Comparison of ENCODE assay signal across 15 cellular contexts in the genomic region with DNA sequence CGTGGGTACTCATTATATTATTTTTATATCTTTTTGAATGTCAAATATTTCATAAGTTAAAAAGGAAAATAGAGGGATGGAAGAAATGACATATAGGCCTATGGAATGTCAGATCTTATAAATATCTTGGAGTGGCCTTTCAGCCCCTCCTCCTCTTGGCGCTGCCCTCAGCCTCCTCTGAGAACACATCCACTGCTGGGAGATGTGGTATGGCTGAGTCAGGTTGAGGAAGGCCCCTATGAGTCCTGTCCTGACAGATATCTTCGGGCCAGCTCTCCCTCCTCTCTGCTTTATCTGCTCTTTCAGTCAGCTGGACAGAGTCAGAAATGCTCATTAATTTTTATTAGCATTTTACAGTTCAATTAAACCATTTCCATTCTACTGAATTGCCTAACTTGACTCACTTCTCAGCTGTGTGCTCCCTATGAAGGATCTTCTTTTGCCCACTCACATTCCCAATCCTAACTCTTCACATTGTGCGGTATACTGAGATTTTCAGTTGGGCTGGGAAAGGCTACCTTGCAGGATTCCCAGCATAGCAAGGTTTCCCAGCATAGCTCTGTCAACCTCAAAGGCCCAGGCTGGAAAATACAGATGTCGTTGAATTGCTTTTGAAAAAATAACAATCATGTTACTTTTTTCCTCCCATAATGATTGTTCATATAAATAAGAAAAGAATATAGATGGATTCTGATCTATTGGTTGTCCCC.
DNase-seq lines count a peak whose midpoint lies in the region; ATAC-seq and TF ChIP-seq lines count a peak whose summit lies in the region.
"Had no signal": no experiment of that assay in that cellular context is flagged by ENCODE, and none has a peak within 500 bp of the region (broad histone marks: within the 10 kb centered on the region; RNA-seq: fewer than 3 reads in every experiment).

No MANE protein-coding gene starts in this region.

- ATAC-seq in HG03520 (IDR thresholded peaks at IDR 0.05; ENCODE audit: unreplicated experiment), result no peak
- ATAC-seq: activated naive CD4-positive, alpha-beta T cell treated with anti-CD3 and anti-CD28 coated beads, Interleukin-2, amount 50 U/mL, for 72 hours had no signal

- H3K36me3 ChIP-seq in mesodermal cell (ENCODE audit: control insufficient read depth, insufficient read depth, low read length), result peaks cover 36% of the 10 kb centered on the region

- peaks cover 4% of the 10 kb centered on the region for H3K36me3 Mint-ChIP-seq in chondrocyte (ENCODE audit: low read depth)

- no peak overlapping the region for H3K4me3 ChIP-seq in mesodermal cell (ENCODE audit: extremely low read depth, insufficient read depth, low read length, poor library complexity, severe bottlenecking)

- H3K27ac ChIP-seq in mesodermal cell (ENCODE audit: low read depth, low read length, severe bottlenecking) (peak overlapping the region; percentile 24), RWPE1 (no peak overlapping the region)
- H3K27ac ChIP-seq: VCaP had no signal

- CTCF ChIA-PET in RWPE1 (lab: Yijun Ruan, JAX), result no interaction called here

- peak overlapping the region; percentile 10 for H3K4me3 Mint-ChIP-seq in chondrocyte (ENCODE audit: unreplicated experiment)
- H3K4me3 Mint-ChIP-seq: B cell had no signal

- POLR2A ChIA-PET in RWPE1 (lab: Yijun Ruan, JAX; ENCODE audit: low non-redundant PET), result no interaction called here

- DNase-seq in AG08395 (ENCODE audit: low spot score) (peak; percentile 46), HT1080 (ENCODE audit: low read depth) (peak; percentile 67), chondrocyte (ENCODE audit: low spot score) (no peak), RWPE1 (ENCODE audit: low spot score) (no peak), OCI-M2 (lab: John Stamatoyannopoulos, UW; ENCODE audit: unreplicated experiment) (no peak), OCI-M1 (lab: John Stamatoyannopoulos, UW) (no peak)
- DNase-seq: DMS79, NCI-H1436, NCI-H510A, occipital lobe had no signal

- TF ChIP-seq CTCF in chondrocyte (IDR thresholded peaks at IDR 0.05) (no peak), RWPE1 (conservative IDR thresholded peaks at IDR 0.05; ENCODE audit: low read depth) (no peak)

- no peaks in the 10 kb centered on the region for H3K27me3 Mint-ChIP-seq in chondrocyte (ENCODE audit: low read depth)
- H3K27me3 Mint-ChIP-seq: B cell had no signal

- H3K27ac Mint-ChIP-seq in chondrocyte (ENCODE audit: unreplicated experiment), result peak overlapping the region; percentile 85
- H3K27ac Mint-ChIP-seq: activated naive CD4-positive, alpha-beta T cell treated with anti-CD3 and anti-CD28 coated beads, Interleukin-2, amount 50 U/mL, for 72 hours; B cell had no signal

- peaks cover 46% of the 10 kb centered on the region for H3K4me1 Mint-ChIP-seq in chondrocyte (ENCODE audit: low read depth)
- H3K4me1 Mint-ChIP-seq: B cell had no signal

- H3K4me1 ChIP-seq in mesodermal cell (ENCODE audit: control insufficient read depth, insufficient read depth, low read length, poor library complexity, severe bottlenecking), result peaks cover 10% of the 10 kb centered on the region

- no peaks in the 10 kb centered on the region for H3K9me3 ChIP-seq in mesodermal cell (ENCODE audit: control insufficient read depth, low read length)

- peaks cover 11% of the 10 kb centered on the region for H3K9me3 Mint-ChIP-seq in chondrocyte (ENCODE audit: low read depth)
- H3K9me3 Mint-ChIP-seq: activated naive CD4-positive, alpha-beta T cell treated with anti-CD3 and anti-CD28 coated beads, Interleukin-2, amount 50 U/mL, for 72 hours had no signal

- 80% methylated on average over 2 of the region's 5 CpGs; no CpG with 5 or more reads in 1 of the 2 experiments for WGBS in mesodermal cell (ENCODE audit: insufficient coverage in 2 of 2), 2 experiments

Comparison
In these comparisons a context has a peak if more than half of its experiments do, and no peak if none do; other contexts are left out.
1. DNase-seq: peak in AG08395 (single experiment) and HT1080 (single experiment); none in chondrocyte (single experiment), RWPE1 (single experiment), OCI-M2 (single experiment) and OCI-M1 (single experiment).